Comparison of ENCODE assay signal across 11 cellular contexts in the genomic region with DNA sequence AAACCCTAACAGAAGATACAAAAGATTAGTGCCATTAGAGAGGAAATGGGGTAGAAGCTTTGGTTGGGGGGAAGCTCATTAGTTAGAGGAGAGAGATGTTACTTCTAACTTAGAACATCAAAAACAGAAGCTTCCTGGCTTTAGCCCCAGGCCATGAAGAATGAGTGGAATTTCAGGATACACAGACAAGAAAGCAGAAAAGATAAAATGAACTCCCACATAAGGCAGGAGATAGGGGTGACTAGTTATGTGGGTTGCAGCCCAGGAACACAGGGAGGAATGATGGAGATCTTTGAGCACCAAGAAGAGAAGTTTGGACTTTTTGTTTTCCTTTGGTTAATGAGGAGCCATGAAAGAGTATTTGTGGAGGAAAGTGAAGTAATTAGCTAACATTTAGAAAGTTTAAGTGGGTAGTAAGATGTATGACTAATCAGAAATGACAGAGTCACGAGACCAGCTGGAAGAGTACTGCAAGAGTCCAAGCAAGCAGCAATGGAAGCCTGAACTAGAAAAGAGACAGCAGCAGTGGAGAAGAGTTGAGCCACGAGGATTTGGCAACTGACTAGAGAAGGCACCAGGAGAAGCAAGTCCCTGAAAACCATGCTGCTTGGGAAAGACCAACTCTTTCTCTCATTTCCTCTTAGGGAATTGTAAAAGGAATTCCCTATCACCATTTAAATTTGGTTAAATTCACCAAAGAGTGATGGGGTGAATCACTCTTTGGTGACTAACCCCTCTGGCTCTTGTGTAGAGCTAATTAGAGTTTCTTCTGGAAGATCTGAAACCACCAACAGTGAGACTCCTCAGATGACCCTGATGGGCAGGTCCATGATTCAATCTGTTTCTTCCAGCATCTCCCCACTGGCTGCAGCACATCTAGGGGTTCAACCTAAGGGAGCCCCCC.
DNase-seq lines count a peak whose midpoint lies in the region; ATAC-seq and TF ChIP-seq lines count a peak whose summit lies in the region.
"Had no signal": no experiment of that assay in that cellular context is flagged by ENCODE, and none has a peak within 500 bp of the region (broad histone marks: within the 10 kb centered on the region; RNA-seq: fewer than 3 reads in every experiment).

No MANE protein-coding gene starts in this region.

- TF ChIP-seq POLR2A in breast epithelium (IDR thresholded peaks at IDR 0.05), result no peak
- TF ChIP-seq POLR2A in testis (IDR thresholded peaks at IDR 0.05), result no peak
- TF ChIP-seq POLR2A in body of pancreas (IDR thresholded peaks at IDR 0.05), result no peak

- H3K4me3 ChIP-seq in breast epithelium, result no peak overlapping the region
- no peak overlapping the region for H3K4me3 ChIP-seq in testis
- H3K4me3 ChIP-seq in body of pancreas, result no peak overlapping the region
- H3K4me3 ChIP-seq: adrenal gland had no signal

- H3K27me3 Mint-ChIP-seq in MCF 10A (ENCODE audit: insufficient read depth, unreplicated experiment), result no peaks in the 10 kb centered on the region

- WGBS in testis, 2 donors, result 85% methylated on average over 2 of the region's 2 CpGs
- 81 to 84% methylated on average over 2 of the region's 2 CpGs for WGBS in body of pancreas, 2 donors

- DNase-seq in MCF 10A (ENCODE audit: unreplicated experiment) (peak; percentile 66), breast epithelium (ENCODE audit: low spot score in 2 of 2) (no peak), hepatic stellate cell (ENCODE audit: low spot score) (peak; percentile 73), testis (no peak), body of pancreas (no peak)
- DNase-seq: activated CD4-positive, CD25-positive, alpha-beta regulatory T cell; adrenal gland; C1 segment of cervical spinal cord had no signal

- TF ChIP-seq CTCF in MCF 10A (IDR thresholded peaks at IDR 0.05; ENCODE audit: unreplicated experiment) (no peak), breast epithelium (IDR thresholded peaks at IDR 0.05) (no peak), VCaP (conservative IDR thresholded peaks at IDR 0.05) (no peak), testis (IDR thresholded peaks at IDR 0.05) (no peak), body of pancreas (IDR thresholded peaks at IDR 0.05) (no peak)

- H3K27ac Mint-ChIP-seq in MCF 10A (ENCODE audit: low read depth, unreplicated experiment), result no peak overlapping the region

- ATAC-seq in GM18870 (IDR thresholded peaks at IDR 0.05; ENCODE audit: unreplicated experiment) (no peak), GM21528 (IDR thresholded peaks at IDR 0.05; ENCODE audit: low FRiP score, unreplicated experiment) (no peak), body of pancreas (no peak)

- BruUV-seq in MCF 10A (replicated peaks; lab: Mats Ljungman, UMichigan), result TSS peak; percentile 63

- POLR2A ChIA-PET in MCF 10A (lab: Yijun Ruan, JAX), result interaction anchor here (0.6 to 1.6 kb wide), 6 partner anchors 8 to 902 kb away, joined by 3 to 6 read pairs (median 4); no protein-coding TSS in a partner anchor

- H3K4me1 ChIP-seq in breast epithelium (no peaks in the 10 kb centered on the region), testis (no peaks in the 10 kb centered on the region), body of pancreas (peaks cover 21% of the 10 kb centered on the region)

- peaks cover 31% of the 10 kb centered on the region for H3K4me1 Mint-ChIP-seq in MCF 10A (ENCODE audit: insufficient read depth, unreplicated experiment)

- H3K36me3 Mint-ChIP-seq in MCF 10A (ENCODE audit: insufficient read depth, unreplicated experiment), result no peaks in the 10 kb centered on the region

- no peaks in the 10 kb centered on the region for H3K36me3 ChIP-seq in breast epithelium
- H3K36me3 ChIP-seq in testis (ENCODE audit: low read depth, missing control alignments), result no peaks in the 10 kb centered on the region
- no peaks in the 10 kb centered on the region for H3K36me3 ChIP-seq in body of pancreas (replicated peaks in 1 of 2; ENCODE audit: insufficient read depth in 1 of 2, low read depth in 2 of 2)
- H3K36me3 ChIP-seq: adrenal gland had no signal

- H3K9me3 Mint-ChIP-seq in MCF 10A (ENCODE audit: unreplicated experiment), result no peaks in the 10 kb centered on the region

- H3K27me3 ChIP-seq in breast epithelium, result no peaks in the 10 kb centered on the region
- H3K27me3 ChIP-seq in testis, result no peaks in the 10 kb centered on the region
- H3K27me3 ChIP-seq in body of pancreas, result no peaks in the 10 kb centered on the region

- no peak overlapping the region for H3K27ac ChIP-seq in breast epithelium
- peak overlapping the region; percentile 73; the same call in 1 of the 2 replicates for H3K27ac ChIP-seq in VCaP
- no peak overlapping the region for H3K27ac ChIP-seq in testis
- no peak overlapping the region for H3K27ac ChIP-seq in body of pancreas

- CTCF ChIA-PET in MCF 10A (lab: Yijun Ruan, JAX), result interaction anchor here (0.5 to 2.0 kb wide), 11 partner anchors 9 to 1584 kb away, joined by 3 to 10 read pairs (median 4); no protein-coding TSS in a partner anchor

- H3K9me3 ChIP-seq in breast epithelium (no peaks in the 10 kb centered on the region), testis (no peaks in the 10 kb centered on the region), body of pancreas (no peaks in the 10 kb centered on the region)
- H3K9me3 ChIP-seq: adrenal gland had no signal

- intact Hi-C loops in MCF 10A (cut with micrococcal nuclease), result loop anchor here (1.0 to 10.0 kb wide), 4 partner anchors 87 to 341 kb away; no protein-coding TSS in a partner anchor
- intact Hi-C loops in breast epithelium (cut with DNase I; ENCODE audit: low total_unique reads), result no loop called here
- intact Hi-C loops in testis (cut with DNase I; ENCODE audit: low total_unique reads), result no loop called here
- intact Hi-C loops in body of pancreas (cut with DNase I), result no loop called here

- H3K4me3 Mint-ChIP-seq in MCF 10A (ENCODE audit: unreplicated experiment), result no peak overlapping the region

Comparison
In these comparisons a context has a peak if more than half of its experiments do, and no peak if none do; other contexts are left out.
1. DNase-seq: peak in MCF 10A (single experiment) and hepatic stellate cell (single experiment); none in breast epithelium (0 of 2), testis (single experiment) and body of pancreas (0 of 4).